Comparison of ENCODE assay signal across 8 cellular contexts in the genomic region with DNA sequence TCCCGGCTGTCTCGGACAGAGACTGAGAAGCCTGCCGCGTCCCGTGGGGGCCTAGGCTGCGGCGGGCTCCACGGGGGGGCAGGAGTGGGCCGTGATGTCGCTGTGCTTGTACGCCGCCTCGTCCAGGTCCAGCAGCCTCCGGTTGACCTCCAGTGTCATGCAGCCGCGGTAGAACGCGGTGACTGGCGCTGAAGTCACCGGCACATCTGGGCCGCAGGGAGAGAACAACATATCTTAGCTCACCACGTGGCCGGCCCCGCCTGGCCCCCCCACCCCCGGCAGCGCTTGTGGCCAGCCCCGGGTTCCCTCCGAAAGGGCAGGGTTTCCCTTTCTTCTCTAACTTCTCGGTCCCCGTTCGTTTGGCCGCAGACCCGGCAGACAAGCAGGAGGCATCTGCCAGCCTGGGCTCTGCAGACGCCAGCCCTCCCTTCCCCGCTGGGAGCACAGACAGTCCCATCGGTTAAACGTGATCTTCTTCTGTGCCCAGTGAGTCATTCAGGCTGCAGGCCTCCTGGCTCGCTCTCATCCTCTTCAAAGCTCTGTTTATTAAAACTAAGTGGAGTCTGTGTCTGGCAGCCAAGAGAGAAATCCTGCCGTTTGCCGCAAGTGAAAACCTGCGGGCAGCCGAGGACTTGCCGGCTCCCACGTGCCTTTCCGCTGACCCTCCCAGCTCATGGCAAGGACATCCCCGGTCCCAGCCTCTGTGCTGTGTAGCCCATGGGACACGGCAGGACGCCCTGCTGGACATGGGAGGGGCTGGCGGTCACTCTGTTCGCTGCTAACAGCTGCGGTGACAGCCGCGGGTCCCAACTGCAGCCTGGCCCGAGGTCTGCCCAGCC. TPM values are rescaled to one million over a fixed set of nuclear protein-coding genes. Genes with fewer than 3 reads are reported as not detected.
DNase-seq lines count a peak whose midpoint lies in the region; FAIRE-seq and TF ChIP-seq lines count a peak whose summit lies in the region.

No MANE protein-coding gene starts in this region.

- H3K27ac Mint-ChIP-seq in T-helper 2 cell treated with Interferon-gamma antibody and Interleukin-4, amounts not matched to agents 5 μg/mL and 100 μg/mL, for 36 hours = no peak overlapping the region

- H3K4me3 Mint-ChIP-seq in T-helper 2 cell treated with Interferon-gamma antibody and Interleukin-4, amounts not matched to agents 5 μg/mL and 100 μg/mL, for 36 hours = no peak overlapping the region

- H3K27me3 Mint-ChIP-seq in T-helper 2 cell treated with Interferon-gamma antibody and Interleukin-4, amounts not matched to agents 5 μg/mL and 100 μg/mL, for 36 hours (ENCODE audit: low read depth) = no peaks in the 10 kb centered on the region

- H3K36me3 Mint-ChIP-seq in T-helper 2 cell treated with Interferon-gamma antibody and Interleukin-4, amounts not matched to agents 5 μg/mL and 100 μg/mL, for 36 hours (ENCODE audit: low read depth) = peaks cover 9% of the 10 kb centered on the region

- TF ChIP-seq POLR2A in GM12891 (IDR thresholded peaks at IDR 0.05; ENCODE audit: low read depth, low read length) = no peak

- DNase-seq in HS-5 (ENCODE audit: low read depth) = peak; percentile 76
- DNase-seq in T1000 (lab: John Stamatoyannopoulos, UW) = peak; percentile 89
- peak; percentile 86 for DNase-seq in globus pallidus (ENCODE audit: low spot score)
- DNase-seq in renal cortical epithelial cell (ENCODE audit: low read depth) = peak; percentile 87
- no peak for DNase-seq in NAMALWA (ENCODE audit: low spot score)
- no peak for DNase-seq in GM12891 (ENCODE audit: insufficient read length, low spot score)
- no peak for DNase-seq in T-helper 2 cell treated with Interferon-gamma antibody and Interleukin-4, amounts not matched to agents 5 μg/mL and 100 μg/mL, for 36 hours (ENCODE audit: low spot score)
- no peak for DNase-seq in SKM-1 treated with dmso at 0.1 percent for 144 hours (lab: John Stamatoyannopoulos, UW; ENCODE audit: unreplicated experiment)

- FAIRE-seq in GM12891 (lab: Jason Lieb, UNC) = no peak

- no peaks in the 10 kb centered on the region for H3K9me3 Mint-ChIP-seq in T-helper 2 cell treated with Interferon-gamma antibody and Interleukin-4, amounts not matched to agents 5 μg/mL and 100 μg/mL, for 36 hours

- peaks cover 10% of the 10 kb centered on the region for H3K4me1 Mint-ChIP-seq in T-helper 2 cell treated with Interferon-gamma antibody and Interleukin-4, amounts not matched to agents 5 μg/mL and 100 μg/mL, for 36 hours (ENCODE audit: low read depth)

TF ChIP-seq in GM12891, 5 proteins besides CTCF, POLR2A, EP300 and RAD21:
- TF ChIP-seq POLR2AphosphoS5 (IDR thresholded peaks at IDR 0.05; ENCODE audit: low read depth, low read length) (no peak), PAX5 (IDR thresholded peaks at IDR 0.05; ENCODE audit: insufficient read depth, low read length, severe bottlenecking) (no peak), POU2F2 (IDR thresholded peaks at IDR 0.05; ENCODE audit: low read depth, low read length) (no peak), SPI1 (IDR thresholded peaks at IDR 0.05; ENCODE audit: low read depth, low read length) (no peak), TAF1 (IDR thresholded peaks at IDR 0.05; ENCODE audit: low read depth, low read length) (no peak)

RNA-seq across cellular contexts. Expression of gene GAS6, which starts 42.8 kb away (rescaled TPM):
- total RNA-seq in renal cortical epithelial cell = 174 and 236 TPM in 2 replicates
- 1.6 TPM for polyA plus RNA-seq in GM12891 (2012; ENCODE audit: low read depth, missing spikeins)

Comparison
In these comparisons a context has a peak if more than half of its experiments do, and no peak if none do; other contexts are left out.
1. DNase-seq: peak in HS-5 (single experiment), T1000 (single experiment), globus pallidus (single experiment) and renal cortical epithelial cell (single experiment); none in NAMALWA (single experiment), GM12891 (single experiment), T-helper 2 cell treated with Interferon-gamma antibody and Interleukin-4, amounts not matched to agents 5 μg/mL and 100 μg/mL, for 36 hours (single experiment) and SKM-1 treated with dmso at 0.1 percent for 144 hours (single experiment).